In the genomic region with DNA sequence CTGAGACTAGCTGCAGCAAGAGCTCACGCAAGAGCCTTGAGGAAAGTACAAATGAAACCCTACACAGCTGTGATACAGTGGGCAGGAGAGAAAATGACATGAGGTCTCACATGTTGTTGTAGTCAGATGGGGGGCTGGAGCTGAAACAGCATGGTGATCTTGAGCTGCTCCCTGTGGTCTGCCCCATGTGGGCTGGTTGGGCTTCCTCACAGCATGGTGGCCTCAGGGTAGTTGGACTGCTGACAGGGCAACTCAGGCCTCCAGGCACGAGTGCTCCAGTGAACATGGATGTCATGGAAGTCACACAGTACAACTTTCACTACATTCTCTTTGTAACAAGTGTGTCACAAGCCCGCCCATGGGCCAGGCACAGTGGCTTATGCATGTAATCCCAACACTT, we compare ENCODE assay signal across 2 cellular contexts.
TF ChIP-seq lines count a peak whose summit lies in the region.

No MANE protein-coding gene starts in this region.

TF ChIP-seq in HEK293, 187 proteins besides CTCF, POLR2A, EP300 and RAD21 (continued from another document):
- TF ChIP-seq ZNF654 (tag by site-specific recombination; IDR thresholded peaks at IDR 0.05; ENCODE audit: low read depth) (no peak), ZNF416 (tag by site-specific recombination; IDR thresholded peaks at IDR 0.05) (no peak), ZIC2 (tag by site-specific recombination; IDR thresholded peaks at IDR 0.05) (peak; percentile 56), ZNF785 (tag by site-specific recombination; IDR thresholded peaks at IDR 0.05) (no peak)
- TF ChIP-seq, protein P1, sequence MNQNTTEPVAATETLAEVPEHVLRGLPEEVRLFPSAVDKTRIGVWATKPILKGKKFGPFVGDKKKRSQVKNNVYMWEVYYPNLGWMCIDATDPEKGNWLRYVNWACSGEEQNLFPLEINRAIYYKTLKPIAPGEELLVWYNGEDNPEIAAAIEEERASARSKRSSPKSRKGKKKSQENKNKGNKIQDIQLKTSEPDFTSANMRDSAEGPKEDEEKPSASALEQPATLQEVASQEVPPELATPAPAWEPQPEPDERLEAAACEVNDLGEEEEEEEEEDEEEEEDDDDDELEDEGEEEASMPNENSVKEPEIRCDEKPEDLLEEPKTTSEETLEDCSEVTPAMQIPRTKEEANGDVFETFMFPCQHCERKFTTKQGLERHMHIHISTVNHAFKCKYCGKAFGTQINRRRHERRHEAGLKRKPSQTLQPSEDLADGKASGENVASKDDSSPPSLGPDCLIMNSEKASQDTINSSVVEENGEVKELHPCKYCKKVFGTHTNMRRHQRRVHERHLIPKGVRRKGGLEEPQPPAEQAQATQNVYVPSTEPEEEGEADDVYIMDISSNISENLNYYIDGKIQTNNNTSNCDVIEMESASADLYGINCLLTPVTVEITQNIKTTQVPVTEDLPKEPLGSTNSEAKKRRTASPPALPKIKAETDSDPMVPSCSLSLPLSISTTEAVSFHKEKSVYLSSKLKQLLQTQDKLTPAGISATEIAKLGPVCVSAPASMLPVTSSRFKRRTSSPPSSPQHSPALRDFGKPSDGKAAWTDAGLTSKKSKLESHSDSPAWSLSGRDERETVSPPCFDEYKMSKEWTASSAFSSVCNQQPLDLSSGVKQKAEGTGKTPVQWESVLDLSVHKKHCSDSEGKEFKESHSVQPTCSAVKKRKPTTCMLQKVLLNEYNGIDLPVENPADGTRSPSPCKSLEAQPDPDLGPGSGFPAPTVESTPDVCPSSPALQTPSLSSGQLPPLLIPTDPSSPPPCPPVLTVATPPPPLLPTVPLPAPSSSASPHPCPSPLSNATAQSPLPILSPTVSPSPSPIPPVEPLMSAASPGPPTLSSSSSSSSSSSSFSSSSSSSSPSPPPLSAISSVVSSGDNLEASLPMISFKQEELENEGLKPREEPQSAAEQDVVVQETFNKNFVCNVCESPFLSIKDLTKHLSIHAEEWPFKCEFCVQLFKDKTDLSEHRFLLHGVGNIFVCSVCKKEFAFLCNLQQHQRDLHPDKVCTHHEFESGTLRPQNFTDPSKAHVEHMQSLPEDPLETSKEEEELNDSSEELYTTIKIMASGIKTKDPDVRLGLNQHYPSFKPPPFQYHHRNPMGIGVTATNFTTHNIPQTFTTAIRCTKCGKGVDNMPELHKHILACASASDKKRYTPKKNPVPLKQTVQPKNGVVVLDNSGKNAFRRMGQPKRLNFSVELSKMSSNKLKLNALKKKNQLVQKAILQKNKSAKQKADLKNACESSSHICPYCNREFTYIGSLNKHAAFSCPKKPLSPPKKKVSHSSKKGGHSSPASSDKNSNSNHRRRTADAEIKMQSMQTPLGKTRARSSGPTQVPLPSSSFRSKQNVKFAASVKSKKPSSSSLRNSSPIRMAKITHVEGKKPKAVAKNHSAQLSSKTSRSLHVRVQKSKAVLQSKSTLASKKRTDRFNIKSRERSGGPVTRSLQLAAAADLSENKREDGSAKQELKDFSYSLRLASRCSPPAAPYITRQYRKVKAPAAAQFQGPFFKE (tag by site-specific recombination; IDR thresholded peaks at IDR 0.05; ENCODE audit: borderline replicate concordance): no peak
- TF ChIP-seq, protein P2, sequence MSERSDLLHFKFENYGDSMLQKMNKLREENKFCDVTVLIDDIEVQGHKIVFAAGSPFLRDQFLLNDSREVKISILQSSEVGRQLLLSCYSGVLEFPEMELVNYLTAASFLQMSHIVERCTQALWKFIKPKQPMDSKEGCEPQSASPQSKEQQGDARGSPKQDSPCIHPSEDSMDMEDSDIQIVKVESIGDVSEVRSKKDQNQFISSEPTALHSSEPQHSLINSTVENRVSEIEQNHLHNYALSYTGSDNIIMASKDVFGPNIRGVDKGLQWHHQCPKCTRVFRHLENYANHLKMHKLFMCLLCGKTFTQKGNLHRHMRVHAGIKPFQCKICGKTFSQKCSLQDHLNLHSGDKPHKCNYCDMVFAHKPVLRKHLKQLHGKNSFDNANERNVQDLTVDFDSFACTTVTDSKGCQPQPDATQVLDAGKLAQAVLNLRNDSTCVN (tag by site-specific recombination; optimal IDR thresholded peaks at IDR 0.05): no peak

TF ChIP-seq in IMR-90, 13 proteins besides CTCF, POLR2A, EP300 and RAD21 (continued from another document):
- no peak for TF ChIP-seq BHLHE40 (IDR thresholded peaks at IDR 0.05; ENCODE audit: low read depth, low read length)
- TF ChIP-seq FOS (IDR thresholded peaks at IDR 0.05; ENCODE audit: low read depth, low read length): no peak
- no peak for TF ChIP-seq CEBPB (IDR thresholded peaks at IDR 0.05; ENCODE audit: low read depth, low read length)
- no peak for TF ChIP-seq RCOR1 (IDR thresholded peaks at IDR 0.05; ENCODE audit: insufficient replicate concordance, low read length)
- TF ChIP-seq CHD1 (IDR thresholded peaks at IDR 0.05; ENCODE audit: low read depth, low read length): no peak
- TF ChIP-seq, protein P3, sequence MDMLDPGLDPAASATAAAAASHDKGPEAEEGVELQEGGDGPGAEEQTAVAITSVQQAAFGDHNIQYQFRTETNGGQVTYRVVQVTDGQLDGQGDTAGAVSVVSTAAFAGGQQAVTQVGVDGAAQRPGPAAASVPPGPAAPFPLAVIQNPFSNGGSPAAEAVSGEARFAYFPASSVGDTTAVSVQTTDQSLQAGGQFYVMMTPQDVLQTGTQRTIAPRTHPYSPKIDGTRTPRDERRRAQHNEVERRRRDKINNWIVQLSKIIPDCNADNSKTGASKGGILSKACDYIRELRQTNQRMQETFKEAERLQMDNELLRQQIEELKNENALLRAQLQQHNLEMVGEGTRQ (IDR thresholded peaks at IDR 0.05; ENCODE audit: low read depth, low read length): no peak
